Comparison of ENCODE assay signal across 8 cellular contexts in the genomic region with DNA sequence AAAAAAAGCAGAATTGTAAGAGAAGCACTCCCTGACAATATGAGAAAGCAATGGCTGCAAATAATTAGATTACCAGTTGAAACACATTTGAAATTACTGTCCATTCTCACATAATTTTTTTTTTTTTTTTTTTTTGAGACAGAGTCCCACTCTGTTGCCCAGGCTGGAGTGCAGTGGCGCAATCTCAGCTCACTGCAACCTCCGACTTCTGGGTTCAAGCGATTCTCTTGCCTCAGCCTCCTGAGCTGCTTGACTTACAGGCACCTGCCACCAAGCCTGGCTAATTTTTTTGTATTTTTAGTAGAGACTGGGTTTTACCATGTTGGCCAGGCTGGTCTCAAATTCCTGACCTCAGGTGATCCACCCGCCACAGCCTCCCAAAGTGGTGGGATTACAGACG. TPM values are rescaled to one million over a fixed set of nuclear protein-coding genes. Genes with fewer than 3 reads are reported as not detected.
DNase-seq lines count a peak whose midpoint lies in the region; ATAC-seq and TF ChIP-seq lines count a peak whose summit lies in the region.
"Not testable (repeated sequence)": the region's sequence is repeated elsewhere in the genome, so short reads cannot be mapped to it uniquely, and the experiment has no call there.

No MANE protein-coding gene starts in this region.

- TF ChIP-seq RAD21 in neural cell (conservative IDR thresholded peaks at IDR 0.05), result not testable (repeated sequence)

- H3K27ac Mint-ChIP-seq in CD4-positive, CD25-positive, alpha-beta regulatory T cell, result peak overlapping the region in 2 of 3 donors; percentile 20 to 42
- H3K27ac Mint-ChIP-seq in activated CD4-positive, alpha-beta T cell treated with anti-CD3 and anti-CD28 coated beads for 36 hours, result peak overlapping the region; percentile 69
- H3K27ac Mint-ChIP-seq in activated T-helper 1 cell treated with anti-CD3 and anti-CD28 coated beads, Interleukin-12 subunit alpha, Interleukin-12 subunit beta, Interleukin-2, Interleukin-4 antibody, amounts not matched to agents 30 ng/mL and 10 ng/mL and 1 ng/mL, durations not matched to agents 14 hours and 24 hours and 36 hours, result peak overlapping the region; percentile 61
- H3K27ac Mint-ChIP-seq in brain, result peak overlapping the region in 4 of 5 experiments; percentile 63 to 84 (median 70)
- H3K27ac Mint-ChIP-seq in glutamatergic neuron (ENCODE audit: unreplicated experiment); stimulated activated effector memory CD8-positive, alpha-beta T cell treated with anti-CD3 and anti-CD28 coated beads, Interleukin-12 subunit alpha, Interleukin-12 subunit beta, amount 100 ng/mL, for 72 hours: not testable (repeated sequence)

- not testable (repeated sequence) for DNase-seq in CD4-positive, CD25-positive, alpha-beta regulatory T cell; activated CD4-positive, alpha-beta T cell treated with anti-CD3 and anti-CD28 coated beads for 36 hours; activated T-helper 1 cell treated with anti-CD3 and anti-CD28 coated beads, Interleukin-12 subunit alpha, Interleukin-12 subunit beta, Interleukin-2, Interleukin-4 antibody, amounts not matched to agents 30 ng/mL and 10 ng/mL and 1 ng/mL, durations not matched to agents 14 hours and 24 hours and 36 hours (ENCODE audit: low spot score); glutamatergic neuron; stimulated activated effector memory CD8-positive, alpha-beta T cell treated with anti-CD3 and anti-CD28 coated beads, Interleukin-12 subunit alpha, Interleukin-12 subunit beta, amount 100 ng/mL, for 72 hours (ENCODE audit: low spot score in 2 of 2)

- not testable (repeated sequence) for H3K27ac ChIP-seq in CD4-positive, CD25-positive, alpha-beta regulatory T cell (ENCODE audit: insufficient read depth, low read length, poor library complexity, severe bottlenecking); neural cell (ENCODE audit: low read length)
- H3K27ac ChIP-seq in OCI-LY1 (ENCODE audit: low read depth, low read length, poor library complexity, severe bottlenecking), result peak overlapping the region; percentile 31

- not testable (repeated sequence) for H2AFZ ChIP-seq in OCI-LY1 (ENCODE audit: low read length); neural cell (ENCODE audit: low read depth, low read length)

- peaks cover 30 to 61% (median 46%) of the 10 kb centered on the region in 4 donors for H3K4me1 Mint-ChIP-seq in CD4-positive, CD25-positive, alpha-beta regulatory T cell
- peaks cover 82% of the 10 kb centered on the region for H3K4me1 Mint-ChIP-seq in activated CD4-positive, alpha-beta T cell treated with anti-CD3 and anti-CD28 coated beads for 36 hours
- peaks cover 87% of the 10 kb centered on the region for H3K4me1 Mint-ChIP-seq in activated T-helper 1 cell treated with anti-CD3 and anti-CD28 coated beads, Interleukin-12 subunit alpha, Interleukin-12 subunit beta, Interleukin-2, Interleukin-4 antibody, amounts not matched to agents 30 ng/mL and 10 ng/mL and 1 ng/mL, durations not matched to agents 14 hours and 24 hours and 36 hours (ENCODE audit: low read depth)
- H3K4me1 Mint-ChIP-seq in brain, result peaks cover 96% of the 10 kb centered on the region
- H3K4me1 Mint-ChIP-seq in glutamatergic neuron (ENCODE audit: low read depth, unreplicated experiment), result peaks cover 43% of the 10 kb centered on the region
- peaks cover 60% of the 10 kb centered on the region for H3K4me1 Mint-ChIP-seq in stimulated activated effector memory CD8-positive, alpha-beta T cell treated with anti-CD3 and anti-CD28 coated beads, Interleukin-12 subunit alpha, Interleukin-12 subunit beta, amount 100 ng/mL, for 72 hours

- TF ChIP-seq EP300 in neural cell (conservative IDR thresholded peaks at IDR 0.05; ENCODE audit: poor library complexity, severe bottlenecking), result not testable (repeated sequence)

- not testable (repeated sequence) for H3K9me3 Mint-ChIP-seq in CD4-positive, CD25-positive, alpha-beta regulatory T cell; activated CD4-positive, alpha-beta T cell treated with anti-CD3 and anti-CD28 coated beads for 36 hours (ENCODE audit: low read depth); activated T-helper 1 cell treated with anti-CD3 and anti-CD28 coated beads, Interleukin-12 subunit alpha, Interleukin-12 subunit beta, Interleukin-2, Interleukin-4 antibody, amounts not matched to agents 30 ng/mL and 10 ng/mL and 1 ng/mL, durations not matched to agents 14 hours and 24 hours and 36 hours; brain; glutamatergic neuron (ENCODE audit: unreplicated experiment); stimulated activated effector memory CD8-positive, alpha-beta T cell treated with anti-CD3 and anti-CD28 coated beads, Interleukin-12 subunit alpha, Interleukin-12 subunit beta, amount 100 ng/mL, for 72 hours

- H4K20me1 ChIP-seq in OCI-LY1 (ENCODE audit: insufficient read depth, low read length), result not testable (repeated sequence)
- H4K20me1 ChIP-seq in neural cell (ENCODE audit: insufficient read depth), result peaks cover 37% of the 10 kb centered on the region

- not testable (repeated sequence) for H3K27me3 Mint-ChIP-seq in CD4-positive, CD25-positive, alpha-beta regulatory T cell; activated CD4-positive, alpha-beta T cell treated with anti-CD3 and anti-CD28 coated beads for 36 hours; activated T-helper 1 cell treated with anti-CD3 and anti-CD28 coated beads, Interleukin-12 subunit alpha, Interleukin-12 subunit beta, Interleukin-2, Interleukin-4 antibody, amounts not matched to agents 30 ng/mL and 10 ng/mL and 1 ng/mL, durations not matched to agents 14 hours and 24 hours and 36 hours (ENCODE audit: insufficient read depth); brain; glutamatergic neuron (ENCODE audit: unreplicated experiment)

- POLR2A ChIA-PET in activated CD4-positive, alpha-beta T cell treated with anti-CD3 and anti-CD28 coated beads for 36 hours (lab: Charles Lee), result not testable (repeated sequence)

- H3K4me1 ChIP-seq in CD4-positive, CD25-positive, alpha-beta regulatory T cell (ENCODE audit: control insufficient read depth, insufficient read depth, low read length, poor library complexity, severe bottlenecking), result peaks cover 18% of the 10 kb centered on the region
- H3K4me1 ChIP-seq in OCI-LY1 (ENCODE audit: insufficient read depth, low read length, severe bottlenecking), result peaks cover 64% of the 10 kb centered on the region

- H3F3A ChIP-seq in OCI-LY1 (ENCODE audit: insufficient read depth, low read length); neural cell (ENCODE audit: insufficient read depth, low read length, poor library complexity, severe bottlenecking): not testable (repeated sequence)

- not testable (repeated sequence) for TF ChIP-seq CTCF in OCI-LY1 (IDR thresholded peaks at IDR 0.05; ENCODE audit: low read length); brain (conservative IDR thresholded peaks at IDR 0.05); glutamatergic neuron (IDR thresholded peaks at IDR 0.05; ENCODE audit: partially characterized antibody, unreplicated experiment); neural cell (IDR thresholded peaks at IDR 0.05; ENCODE audit: poor library complexity, severe bottlenecking)

- not testable (repeated sequence) for H3K27me3 ChIP-seq in CD4-positive, CD25-positive, alpha-beta regulatory T cell (ENCODE audit: control insufficient read depth, insufficient read depth, low read length); OCI-LY1 (ENCODE audit: insufficient read depth, low read length); neural cell (ENCODE audit: insufficient read depth, low read depth, low read length)

- not testable (repeated sequence) for H3K4me2 ChIP-seq in OCI-LY1 (ENCODE audit: low read length); neural cell (ENCODE audit: low read length)

- not testable (repeated sequence) for H3K9ac ChIP-seq in OCI-LY1 (ENCODE audit: low read length); neural cell (ENCODE audit: low read length)

- peak overlapping the region in 1 of 4 donors; percentile 5 for H3K4me3 Mint-ChIP-seq in CD4-positive, CD25-positive, alpha-beta regulatory T cell
- H3K4me3 Mint-ChIP-seq in activated CD4-positive, alpha-beta T cell treated with anti-CD3 and anti-CD28 coated beads for 36 hours, result not testable (repeated sequence)
- peak overlapping the region; percentile 22 for H3K4me3 Mint-ChIP-seq in activated T-helper 1 cell treated with anti-CD3 and anti-CD28 coated beads, Interleukin-12 subunit alpha, Interleukin-12 subunit beta, Interleukin-2, Interleukin-4 antibody, amounts not matched to agents 30 ng/mL and 10 ng/mL and 1 ng/mL, durations not matched to agents 14 hours and 24 hours and 36 hours
- H3K4me3 Mint-ChIP-seq in brain, result peak overlapping the region; percentile 68 to 99 (median 96)
- H3K4me3 Mint-ChIP-seq in glutamatergic neuron (ENCODE audit: unreplicated experiment), result peak overlapping the region; percentile 81
- peak overlapping the region; percentile 98 for H3K4me3 Mint-ChIP-seq in stimulated activated effector memory CD8-positive, alpha-beta T cell treated with anti-CD3 and anti-CD28 coated beads, Interleukin-12 subunit alpha, Interleukin-12 subunit beta, amount 100 ng/mL, for 72 hours

- ATAC-seq in CD4-positive, CD25-positive, alpha-beta regulatory T cell (ENCODE audit: low read depth in 2 of 2); activated CD4-positive, alpha-beta T cell treated with anti-CD3 and anti-CD28 coated beads for 36 hours; stimulated activated effector memory CD8-positive, alpha-beta T cell treated with anti-CD3 and anti-CD28 coated beads, Interleukin-12 subunit alpha, Interleukin-12 subunit beta, amount 100 ng/mL, for 72 hours: not testable (repeated sequence)

- intact Hi-C loops in activated CD4-positive, alpha-beta T cell treated with anti-CD3 and anti-CD28 coated beads for 36 hours (cut with DNase I, micrococcal nuclease), result loop anchor here in 1 of 2 experiments (1.0 to 2.0 kb wide), 2 partner anchors 82 to 232 kb away; no protein-coding TSS in a partner anchor
- intact Hi-C loops in activated T-helper 1 cell treated with anti-CD3 and anti-CD28 coated beads, Interleukin-12 subunit alpha, Interleukin-12 subunit beta, Interleukin-2, Interleukin-4 antibody, amounts not matched to agents 30 ng/mL and 10 ng/mL and 1 ng/mL, durations not matched to agents 14 hours and 24 hours and 36 hours (cut with micrococcal nuclease), result loop anchor here (1.0 kb wide), 3 partner anchors 82 to 233 kb away; no protein-coding TSS in a partner anchor

- H3K9me3 ChIP-seq in CD4-positive, CD25-positive, alpha-beta regulatory T cell (ENCODE audit: control insufficient read depth in 2 of 2, low read length in 2 of 2); OCI-LY1 (ENCODE audit: low read length); neural cell (ENCODE audit: low read length): not testable (repeated sequence)

- not testable (repeated sequence) for H3K9me2 ChIP-seq in OCI-LY1 (ENCODE audit: low read depth, low read length); neural cell (ENCODE audit: insufficient read depth, low read length)

- not testable (repeated sequence) for H3K36me3 Mint-ChIP-seq in CD4-positive, CD25-positive, alpha-beta regulatory T cell; glutamatergic neuron (ENCODE audit: unreplicated experiment)
- peaks cover 60% of the 10 kb centered on the region for H3K36me3 Mint-ChIP-seq in activated CD4-positive, alpha-beta T cell treated with anti-CD3 and anti-CD28 coated beads for 36 hours (ENCODE audit: low read depth)
- H3K36me3 Mint-ChIP-seq in activated T-helper 1 cell treated with anti-CD3 and anti-CD28 coated beads, Interleukin-12 subunit alpha, Interleukin-12 subunit beta, Interleukin-2, Interleukin-4 antibody, amounts not matched to agents 30 ng/mL and 10 ng/mL and 1 ng/mL, durations not matched to agents 14 hours and 24 hours and 36 hours (ENCODE audit: low read depth), result peaks cover 57% of the 10 kb centered on the region
- peaks cover 74% of the 10 kb centered on the region for H3K36me3 Mint-ChIP-seq in brain
- H3K36me3 Mint-ChIP-seq in stimulated activated effector memory CD8-positive, alpha-beta T cell treated with anti-CD3 and anti-CD28 coated beads, Interleukin-12 subunit alpha, Interleukin-12 subunit beta, amount 100 ng/mL, for 72 hours, result peaks cover 100% of the 10 kb centered on the region

- H3K79me2 ChIP-seq in OCI-LY1 (ENCODE audit: insufficient read depth, low read length) (peaks cover 95% of the 10 kb centered on the region), neural cell (replicated peaks; ENCODE audit: insufficient read depth, low read length) (peaks cover 100% of the 10 kb centered on the region)

- CTCF ChIA-PET in activated CD4-positive, alpha-beta T cell treated with anti-CD3 and anti-CD28 coated beads for 36 hours (lab: Charles Lee), result interaction anchor here (1.0 to 3.9 kb wide), 6 partner anchors 82 to 238 kb away, joined by 3 to 35 read pairs (median 4); partner anchors contain the start of genes NIM1K and ZNF131

- not testable (repeated sequence) for H3K36me3 ChIP-seq in CD4-positive, CD25-positive, alpha-beta regulatory T cell (ENCODE audit: control insufficient read depth, insufficient read depth, low read length); neural cell (ENCODE audit: insufficient read depth, low read length)
- peaks cover 88% of the 10 kb centered on the region for H3K36me3 ChIP-seq in OCI-LY1 (ENCODE audit: insufficient read depth, low read length)

- not testable (repeated sequence) for H3K4me3 ChIP-seq in CD4-positive, CD25-positive, alpha-beta regulatory T cell (ENCODE audit: low read depth, low read length); OCI-LY1 (ENCODE audit: low read depth, low read length, poor library complexity, severe bottlenecking)
- H3K4me3 ChIP-seq in neural cell (ENCODE audit: low read length), result peak overlapping the region; percentile 96

RNA-seq across cellular contexts. Expression of gene HMGCS1, which starts 6.3 kb away (rescaled TPM):
- 58.9 TPM for total RNA-seq in CD4-positive, CD25-positive, alpha-beta regulatory T cell
- 10 to 100 TPM in 1 of 4 donors, 1 to 10 TPM in 3; 5.4 to 11.8 (median 7.3) TPM for polyA plus RNA-seq in CD4-positive, CD25-positive, alpha-beta regulatory T cell
- total RNA-seq in activated CD4-positive, alpha-beta T cell treated with anti-CD3 and anti-CD28 coated beads for 36 hours, result 100 to 1,000 TPM in 1 of 2 experiments, 10 to 100 TPM in 1; 95.2 to 102 TPM
- 216 and 218 TPM in 2 replicates for total RNA-seq in activated T-helper 1 cell treated with anti-CD3 and anti-CD28 coated beads, Interleukin-12 subunit alpha, Interleukin-12 subunit beta, Interleukin-2, Interleukin-4 antibody, amounts not matched to agents 30 ng/mL and 10 ng/mL and 1 ng/mL, durations not matched to agents 14 hours and 24 hours and 36 hours
- polyA plus RNA-seq in brain (ENCODE audit: insufficient read depth, low read depth, low replicate concordance) (35.3 TPM), neural cell (433 and 498 TPM in 2 replicates)
- 452 TPM for total RNA-seq in glutamatergic neuron (ENCODE audit: unreplicated experiment)
- 486 and 512 TPM in 2 replicates for polyA minus RNA-seq in neural cell
